Comparison of ENCODE assay signal across 1 cellular context in genomic region chr5:147504001-147504400, GRCh38.
TF ChIP-seq lines count a peak whose summit lies in the region.

No MANE protein-coding gene starts in this region.

TF ChIP-seq in WTC11, 78 proteins besides CTCF, POLR2A, EP300 and RAD21 (continued from another document):
- TF ChIP-seq SMAD3 (CRISPR knock-in tag; IDR thresholded peaks at IDR 0.05; ENCODE audit: borderline replicate concordance) (no peak), GTF2I (CRISPR knock-in tag; conservative IDR thresholded peaks at IDR 0.05) (no peak), ZNF532 (CRISPR knock-in tag; IDR thresholded peaks at IDR 0.05; ENCODE audit: borderline replicate concordance) (no peak), SOX15 (CRISPR knock-in tag; IDR thresholded peaks at IDR 0.05) (no peak), SP1 (CRISPR knock-in tag; conservative IDR thresholded peaks at IDR 0.05) (no peak), TCF7 (CRISPR knock-in tag; IDR thresholded peaks at IDR 0.05; ENCODE audit: low read depth) (no peak)
